Comparison of ENCODE assay signal across 1 cellular context in genomic region chr12:89345376-89345775, GRCh38.
TF ChIP-seq lines count a peak whose summit lies in the region.

No MANE protein-coding gene starts in this region.

TF ChIP-seq in SK-N-SH treated with all-trans-retinoic acid at 6 μM for 48 hours, 23 proteins besides CTCF, POLR2A, EP300 and RAD21 (continued from another document):
- no peak for TF ChIP-seq TSHZ2 (CRISPR knock-in tag; IDR thresholded peaks at IDR 0.05)
- TF ChIP-seq PPARA (CRISPR knock-in tag; IDR thresholded peaks at IDR 0.05; ENCODE audit: borderline replicate concordance) = no peak
- no peak for TF ChIP-seq ARNTL (CRISPR knock-in tag; IDR thresholded peaks at IDR 0.05; ENCODE audit: borderline replicate concordance, low read depth)
- no peak for TF ChIP-seq RARB (CRISPR knock-in tag; IDR thresholded peaks at IDR 0.05)
- TF ChIP-seq ZNF8 (CRISPR knock-in tag; IDR thresholded peaks at IDR 0.05) = no peak
- TF ChIP-seq ZFP3 (CRISPR knock-in tag; IDR thresholded peaks at IDR 0.05) = no peak
- no peak for TF ChIP-seq CREB5 (CRISPR knock-in tag; IDR thresholded peaks at IDR 0.05; ENCODE audit: low read depth)
- TF ChIP-seq PATZ1 (CRISPR knock-in tag; IDR thresholded peaks at IDR 0.05; ENCODE audit: borderline replicate concordance) = no peak
- TF ChIP-seq ISL1 (CRISPR knock-in tag; IDR thresholded peaks at IDR 0.05) = no peak
- TF ChIP-seq TOX (CRISPR knock-in tag; IDR thresholded peaks at IDR 0.05; ENCODE audit: borderline replicate concordance) = no peak
- no peak for TF ChIP-seq SNAI2 (CRISPR knock-in tag; IDR thresholded peaks at IDR 0.05)
- TF ChIP-seq OSR1 (CRISPR knock-in tag; IDR thresholded peaks at IDR 0.05) = no peak
- TF ChIP-seq ESRRG (CRISPR knock-in tag; IDR thresholded peaks at IDR 0.05) = no peak
